ENCODE assay signal across 28 cellular contexts in the genomic region with DNA sequence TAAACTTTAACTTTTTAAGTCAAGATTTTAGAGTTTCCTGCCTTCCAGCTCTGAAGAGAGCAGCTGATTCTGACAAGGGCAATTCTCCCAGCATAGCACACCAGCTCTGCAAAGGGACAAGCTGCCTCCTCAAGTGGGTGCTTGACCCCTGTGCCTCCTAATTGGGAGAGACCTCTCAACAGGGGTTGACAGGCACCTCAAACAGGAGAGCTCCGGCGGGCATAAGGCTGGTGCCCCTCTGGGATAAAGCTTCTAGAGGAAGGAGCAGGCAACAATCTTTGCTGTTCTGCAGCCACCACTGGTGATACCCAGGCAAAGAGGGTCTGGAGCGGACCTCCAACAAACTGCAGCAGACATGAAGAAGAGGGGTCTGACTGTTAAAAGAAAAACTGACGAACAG.
A peak's percentile ranks its signal among the peaks of the same experiment; 100 is the strongest.
DNase-seq lines count a peak whose midpoint lies in the region; ATAC-seq and TF ChIP-seq lines count a peak whose summit lies in the region.
"Had no signal": no experiment of that assay in that cellular context is flagged by ENCODE, and none has a peak within 500 bp of the region (broad histone marks: within the 10 kb centered on the region; RNA-seq: fewer than 3 reads in every experiment).

No MANE protein-coding gene starts in this region.

- H3K9me3 ChIP-seq in OCI-LY1 (ENCODE audit: low read length) = peaks cover 3% of the 10 kb centered on the region
- H3K9me3 ChIP-seq in lower lobe of right lung = no peaks in the 10 kb centered on the region
- H3K9me3 ChIP-seq: Caco-2 had no signal

- H3K27me3 ChIP-seq in OCI-LY1 (ENCODE audit: insufficient read depth, low read length) = no peaks in the 10 kb centered on the region
- no peaks in the 10 kb centered on the region for H3K27me3 ChIP-seq in lower lobe of right lung (ENCODE audit: low read depth)
- H3K27me3 ChIP-seq: BLaER1 treated with 17β-estradiol and CSF1 and Interleukin-3, amounts not matched to agents 10 nM and 100 nM had no signal

- H4K20me1 ChIP-seq in OCI-LY1 (ENCODE audit: insufficient read depth, low read length) = no peaks in the 10 kb centered on the region
- H4K20me1 ChIP-seq: BLaER1 treated with 17β-estradiol and CSF1 and Interleukin-3, amounts not matched to agents 10 nM and 100 nM had no signal

- peak overlapping the region; percentile 45 for H2AFZ ChIP-seq in OCI-LY1 (ENCODE audit: low read length)

- H3K9me2 ChIP-seq in OCI-LY1 (ENCODE audit: low read depth, low read length) = no peaks in the 10 kb centered on the region

- H3K36me3 ChIP-seq in OCI-LY1 (ENCODE audit: insufficient read depth, low read length) = no peaks in the 10 kb centered on the region; the same call in 1 of the 2 replicates
- H3K36me3 ChIP-seq in lower lobe of right lung = no peaks in the 10 kb centered on the region

- ATAC-seq in Right ventricle myocardium superior (ENCODE audit: poor library complexity) = no peak
- ATAC-seq in Right ventricle myocardium inferior = no peak
- ATAC-seq in lower lobe of right lung = no peak
- no peak for ATAC-seq in GM21515 (IDR thresholded peaks at IDR 0.05; ENCODE audit: unreplicated experiment)
- ATAC-seq: CD8-positive, alpha-beta T cell had no signal

- intact Hi-C loops in Right ventricle myocardium superior (cut with DNase I) = no loop called here
- intact Hi-C loops in Right ventricle myocardium inferior (cut with DNase I) = no loop called here
- intact Hi-C loops in lower lobe of right lung (cut with DNase I) = no loop called here

- H3K4me1 ChIP-seq in OCI-LY1 (ENCODE audit: insufficient read depth, low read length, severe bottlenecking) (peaks cover 13% of the 10 kb centered on the region), lower lobe of right lung (no peaks in the 10 kb centered on the region)
- H3K4me1 ChIP-seq: BLaER1 treated with 17β-estradiol and CSF1 and Interleukin-3, amounts not matched to agents 10 nM and 100 nM; Caco-2 had no signal

- H3K9ac ChIP-seq in OCI-LY1 (ENCODE audit: low read length) = no peak overlapping the region
- H3K9ac ChIP-seq: BLaER1 treated with 17β-estradiol and CSF1 and Interleukin-3, amounts not matched to agents 10 nM and 100 nM had no signal

- TF ChIP-seq CTCF in OCI-LY1 (IDR thresholded peaks at IDR 0.05; ENCODE audit: low read length) (no peak), lower lobe of right lung (IDR thresholded peaks at IDR 0.05) (no peak)

- peak; percentile 30 for DNase-seq in Right ventricle myocardium superior
- no peak for DNase-seq in Right ventricle myocardium inferior (ENCODE audit: missing footprints)
- peak; percentile 28 for DNase-seq in lower lobe of right lung
- DNase-seq in GDM1 (lab: John Stamatoyannopoulos, UW) = no peak
- DNase-seq in SKM-1 treated with dmso at 0.1 percent for 144 hours (lab: John Stamatoyannopoulos, UW; ENCODE audit: unreplicated experiment) = no peak
- DNase-seq: Caco-2; CD8-positive, alpha-beta T cell; EL; GF-D8; GOT3; HCEC 1CT; IMR-90; KG1; NCI-H1092 treated with DMSO at 0.1 percent for 48 hours; NCI-H1436; NCI-H187; NCI-H2081 treated with DMSO at 0.1 percent for 48 hours; NCI-H2171; NCI-H226; NCI-H510A; NCI-H69; RPMI8226; SIG-M5; SW 1271 had no signal

- H3K27ac ChIP-seq in OCI-LY1 (ENCODE audit: low read depth, low read length, poor library complexity, severe bottlenecking) (peak overlapping the region; percentile 14), lower lobe of right lung (no peak overlapping the region)
- H3K27ac ChIP-seq: BLaER1 treated with 17β-estradiol and CSF1 and Interleukin-3, amounts not matched to agents 10 nM and 100 nM; SK-N-MC had no signal

- H3K79me2 ChIP-seq in OCI-LY1 (ENCODE audit: insufficient read depth, low read length) = no peaks in the 10 kb centered on the region

- H3K4me2 ChIP-seq in OCI-LY1 (ENCODE audit: low read length) = peak overlapping the region; percentile 10; the same call in 1 of the 2 replicates
- H3K4me2 ChIP-seq: BLaER1 treated with 17β-estradiol and CSF1 and Interleukin-3, amounts not matched to agents 10 nM and 100 nM had no signal

- H3K4me3 ChIP-seq in OCI-LY1 (ENCODE audit: low read depth, low read length, poor library complexity, severe bottlenecking) (no peak overlapping the region), lower lobe of right lung (no peak overlapping the region)
- H3K4me3 ChIP-seq: BLaER1 treated with 17β-estradiol and CSF1 and Interleukin-3, amounts not matched to agents 10 nM and 100 nM; SK-N-MC had no signal

- H3F3A ChIP-seq in OCI-LY1 (ENCODE audit: insufficient read depth, low read length) = no peaks in the 10 kb centered on the region

Comparison
In these comparisons a context has a peak if more than half of its experiments do, and no peak if none do; other contexts are left out.
1. DNase-seq: peak in Right ventricle myocardium superior (single experiment) and lower lobe of right lung (single experiment); none in Right ventricle myocardium inferior (single experiment), GDM1 (single experiment) and SKM-1 treated with dmso at 0.1 percent for 144 hours (single experiment).